ENCODE assay signal across 39 cellular contexts in genomic region chr10:29212597-29212996, GRCh38.
"Had no signal": no experiment of that assay in that cellular context is flagged by ENCODE, and none has a peak within 500 bp of the region (broad histone marks: within the 10 kb centered on the region; RNA-seq: fewer than 3 reads in every experiment).

No MANE protein-coding gene starts in this region.

- H3K36me3 ChIP-seq: adrenal gland, ascending aorta, brain microvascular endothelial cell, breast epithelium, cardiac muscle cell had no signal

- H3K4me3 Mint-ChIP-seq: activated naive CD4-positive, alpha-beta T cell treated with anti-CD3 and anti-CD28 coated beads for 36 hours; activated naive CD4-positive, alpha-beta T cell treated with anti-CD3 and anti-CD28 coated beads, Interleukin-2, amount 10 ng/mL, durations not matched to agents 7 days and 5 days; activated naive CD4-positive, alpha-beta T cell treated with anti-CD3 and anti-CD28 coated beads, Interleukin-2, amount 50 U/mL, for 24 hours; activated naive CD8-positive, alpha-beta T cell; activated naive CD8-positive, alpha-beta T cell treated with anti-CD3 and anti-CD28 coated beads for 36 hours; activated naive CD8-positive, alpha-beta T cell treated with anti-CD3 and anti-CD28 coated beads, Interleukin-2, amount 10 ng/mL, durations not matched to agents 7 days and 5 days; activated naive CD8-positive, alpha-beta T cell treated with anti-CD3 and anti-CD28 coated beads, Interleukin-2, amount 50 U/mL, for 24 hours; activated T-cell treated with anti-CD3 and anti-CD28 coated beads, Interleukin-2, amount 50 U/mL, for 24 hours; activated T-cell treated with anti-CD3 and anti-CD28 coated beads, Interleukin-2, amount 50 U/mL, for 4 hours; activated T-cell treated with anti-CD3 and anti-CD28 coated beads, Interleukin-2, amount 50 U/mL, for 72 hours; activated T-helper 1 cell treated with anti-CD3 and anti-CD28 coated beads, Interleukin-12 subunit alpha, Interleukin-12 subunit beta, Interleukin-2, Interleukin-4 antibody, amounts not matched to agents 30 ng/mL and 10 ng/mL and 1 ng/mL, durations not matched to agents 14 hours and 24 hours and 36 hours; activated T-helper 17 cell treated with anti-CD3 and anti-CD28 coated beads, Interleukin-2, amount 50 U/mL, for 72 hours; brain; central memory CD8-positive, alpha-beta T cell had no signal

- H3K4me1 Mint-ChIP-seq: activated naive CD4-positive, alpha-beta T cell treated with anti-CD3 and anti-CD28 coated beads, Interleukin-2, amount 10 ng/mL, durations not matched to agents 7 days and 5 days; activated naive CD4-positive, alpha-beta T cell treated with anti-CD3 and anti-CD28 coated beads, Interleukin-2, amount 50 U/mL, for 24 hours; activated naive CD8-positive, alpha-beta T cell treated with anti-CD3 and anti-CD28 coated beads for 36 hours; activated naive CD8-positive, alpha-beta T cell treated with anti-CD3 and anti-CD28 coated beads, Interleukin-2, amount 10 ng/mL, durations not matched to agents 7 days and 5 days; activated naive CD8-positive, alpha-beta T cell treated with anti-CD3 and anti-CD28 coated beads, Interleukin-2, amount 50 U/mL, for 24 hours; activated T-helper 17 cell treated with anti-CD3 and anti-CD28 coated beads, Interleukin-2, amount 50 U/mL, for 72 hours; brain; central memory CD8-positive, alpha-beta T cell had no signal

- H3K9me3 ChIP-seq: adrenal gland had no signal

- H3K27ac Mint-ChIP-seq: activated naive CD4-positive, alpha-beta T cell treated with anti-CD3 and anti-CD28 coated beads for 36 hours; activated naive CD4-positive, alpha-beta T cell treated with anti-CD3 and anti-CD28 coated beads, Interleukin-2, amount 10 ng/mL, durations not matched to agents 7 days and 5 days; activated naive CD4-positive, alpha-beta T cell treated with anti-CD3 and anti-CD28 coated beads, Interleukin-2, amount 50 U/mL, for 24 hours; activated naive CD4-positive, alpha-beta T cell treated with anti-CD3 and anti-CD28 coated beads, Interleukin-2, amount 50 U/mL, for 72 hours; activated naive CD8-positive, alpha-beta T cell; activated naive CD8-positive, alpha-beta T cell treated with anti-CD3 and anti-CD28 coated beads for 36 hours; activated naive CD8-positive, alpha-beta T cell treated with anti-CD3 and anti-CD28 coated beads, Interleukin-2, amount 10 ng/mL, durations not matched to agents 7 days and 5 days; activated naive CD8-positive, alpha-beta T cell treated with anti-CD3 and anti-CD28 coated beads, Interleukin-2, amount 50 U/mL, for 24 hours; activated T-cell treated with anti-CD3 and anti-CD28 coated beads, Interleukin-2, amount 50 U/mL, for 24 hours; activated T-cell treated with anti-CD3 and anti-CD28 coated beads, Interleukin-2, amount 50 U/mL, for 72 hours; activated T-helper 1 cell treated with anti-CD3 and anti-CD28 coated beads, Interleukin-12 subunit alpha, Interleukin-12 subunit beta, Interleukin-2, Interleukin-4 antibody, amounts not matched to agents 30 ng/mL and 10 ng/mL and 1 ng/mL, durations not matched to agents 14 hours and 24 hours and 36 hours; activated T-helper 17 cell treated with anti-CD3 and anti-CD28 coated beads, Interleukin-2, amount 50 U/mL, for 72 hours; activated T-helper 2 cell treated with anti-CD3 and anti-CD28 coated beads, Interferon-gamma antibody, Interleukin-2, Interleukin-4, amounts not matched to agents 10 μg/mL and 5 μg/mL and 100 μg/mL, durations not matched to agents 14 hours and 24 hours and 36 hours; brain had no signal

- H3K36me3 Mint-ChIP-seq: activated naive CD4-positive, alpha-beta T cell treated with anti-CD3 and anti-CD28 coated beads, Interleukin-2, amount 10 ng/mL, durations not matched to agents 7 days and 5 days; activated naive CD4-positive, alpha-beta T cell treated with anti-CD3 and anti-CD28 coated beads, Interleukin-2, amount 50 U/mL, for 24 hours; activated naive CD4-positive, alpha-beta T cell treated with anti-CD3 and anti-CD28 coated beads, Interleukin-2, amount 50 U/mL, for 72 hours; activated naive CD8-positive, alpha-beta T cell; activated naive CD8-positive, alpha-beta T cell treated with anti-CD3 and anti-CD28 coated beads for 36 hours; activated naive CD8-positive, alpha-beta T cell treated with anti-CD3 and anti-CD28 coated beads, Interleukin-2, amount 10 ng/mL, durations not matched to agents 7 days and 5 days; brain had no signal

- H3K9me3 Mint-ChIP-seq: activated naive CD4-positive, alpha-beta T cell treated with anti-CD3 and anti-CD28 coated beads, Interleukin-2, amount 50 U/mL, for 24 hours; activated naive CD8-positive, alpha-beta T cell treated with anti-CD3 and anti-CD28 coated beads, Interleukin-2, amount 50 U/mL, for 24 hours had no signal

- ATAC-seq: activated naive CD4-positive, alpha-beta T cell treated with anti-CD3 and anti-CD28 coated beads, Interleukin-2, amount 50 U/mL, for 72 hours; activated naive CD8-positive, alpha-beta T cell treated with anti-CD3 and anti-CD28 coated beads, Interleukin-2, amount 50 U/mL, for 24 hours; activated T-cell treated with anti-CD3 and anti-CD28 coated beads, Interleukin-2, amount 50 U/mL, for 4 hours; activated T-cell treated with anti-CD3 and anti-CD28 coated beads, Interleukin-2, amount 50 U/mL, for 72 hours; activated T-helper 17 cell treated with anti-CD3 and anti-CD28 coated beads, Interleukin-2, amount 50 U/mL, for 72 hours; body of pancreas had no signal

- FAIRE-seq: astrocyte, bronchial epithelial cell had no signal

- H3K4me1 ChIP-seq: adrenal gland, ascending aorta, body of pancreas, breast epithelium had no signal

- H3K4me3 ChIP-seq: adrenal gland, ascending aorta, body of pancreas, breast epithelium, cardiac muscle cell had no signal

- H3K27me3 ChIP-seq: adrenal gland, ascending aorta, body of pancreas, brain microvascular endothelial cell, breast epithelium, cardiac muscle cell had no signal

- H3K27ac ChIP-seq: adrenal gland, ascending aorta, body of pancreas, brain microvascular endothelial cell, breast epithelium, cardiac muscle cell had no signal

- DNase-seq: activated effector memory CD4-positive, alpha-beta T cell treated with anti-CD3 and anti-CD28 coated beads, Interleukin-2, amount 50 U/mL, for 16 hours; activated effector memory CD4-positive, alpha-beta T cell treated with Interleukin-2 at 50 U/mL for 16 hours; activated gamma-delta T cell; activated naive CD4-positive, alpha-beta T cell; activated naive CD4-positive, alpha-beta T cell treated with anti-CD3 and anti-CD28 coated beads for 36 hours; activated naive CD4-positive, alpha-beta T cell treated with anti-CD3 and anti-CD28 coated beads, Interleukin-2, amount 10 ng/mL, durations not matched to agents 7 days and 5 days; activated naive CD4-positive, alpha-beta T cell treated with anti-CD3 and anti-CD28 coated beads, Interleukin-2, amount 50 U/mL, for 16 hours; activated naive CD4-positive, alpha-beta T cell treated with Interleukin-2 at 50 U/mL for 16 hours; activated naive CD8-positive, alpha-beta T cell treated with anti-CD3 and anti-CD28 coated beads for 36 hours; activated naive CD8-positive, alpha-beta T cell treated with anti-CD3 and anti-CD28 coated beads, Interleukin-2, amount 10 ng/mL, durations not matched to agents 7 days and 5 days; activated naive CD8-positive, alpha-beta T cell treated with anti-CD3 and anti-CD28 coated beads, Interleukin-2, amount 50 U/mL, for 24 hours; activated T-cell treated with anti-CD3 and anti-CD28 coated beads, Interleukin-2, amount 50 U/mL, for 1 hour; activated T-cell treated with anti-CD3 and anti-CD28 coated beads, Interleukin-2, amount 50 U/mL, for 24 hours; activated T-cell treated with anti-CD3 and anti-CD28 coated beads, Interleukin-2, amount 50 U/mL, for 4 hours; activated T-cell treated with anti-CD3 and anti-CD28 coated beads, Interleukin-2, amount 50 U/mL, for 48 hours; activated T-cell treated with anti-CD3 and anti-CD28 coated beads, Interleukin-2, amount 50 U/mL, for 72 hours; adrenal gland; amniotic stem cell; amygdala; anterior cingulate cortex; aorta; body of pancreas; brain microvascular endothelial cell; caudate nucleus; central memory CD4-positive, alpha-beta T cell; cerebellar nuclear complex had no signal
